2 cellular contexts compared by ENCODE assay signal in genomic region chr19:5369962-5370367, GRCh38.
TF ChIP-seq lines count a peak whose summit lies in the region.

No MANE protein-coding gene starts in this region.

TF ChIP-seq in WTC11, 78 proteins besides CTCF, POLR2A, EP300 and RAD21 (continued from another document):
- TF ChIP-seq ERG (CRISPR knock-in tag; IDR thresholded peaks at IDR 0.05) (peak; percentile 77; the same call in 1 of the 2 replicates), ZNF121 (CRISPR knock-in tag; IDR thresholded peaks at IDR 0.05) (peak; percentile 51; the same call in 1 of the 2 replicates), USF1 (CRISPR knock-in tag; IDR thresholded peaks at IDR 0.05) (no peak), IRF2 (CRISPR knock-in tag; IDR thresholded peaks at IDR 0.05; ENCODE audit: borderline replicate concordance, low read depth) (no peak), JUN (CRISPR knock-in tag; IDR thresholded peaks at IDR 0.05) (no peak)

TF ChIP-seq in H1, 55 proteins besides CTCF, POLR2A, EP300 and RAD21 (continued from another document):
- TF ChIP-seq JUND (IDR thresholded peaks at IDR 0.05; ENCODE audit: low read length), result 0 out of 2 replicates have a peak, but pooled peaks have one; percentile 25
